Comparison of ENCODE assay signal across 8 cellular contexts in genomic region chr19:10105241-10106099, GRCh38. TPM values are rescaled to one million over a fixed set of nuclear protein-coding genes. Genes with fewer than 3 reads are reported as not detected.
DNase-seq lines count a peak whose midpoint lies in the region; ATAC-seq and TF ChIP-seq lines count a peak whose summit lies in the region.

No MANE protein-coding gene starts in this region.

- peak overlapping the region; percentile 70 for H3K4me3 ChIP-seq in RWPE2 (ENCODE audit: severe bottlenecking)
- peak overlapping the region; percentile 7 for H3K4me3 ChIP-seq in brain microvascular endothelial cell (ENCODE audit: low read depth, low read length)
- H3K4me3 ChIP-seq in psoas muscle, result peak overlapping the region; percentile 90

- H3K27me3 ChIP-seq in RWPE2 (ENCODE audit: insufficient read depth, poor library complexity, severe bottlenecking) (no peaks in the 10 kb centered on the region), brain microvascular endothelial cell (replicated peaks) (no peaks in the 10 kb centered on the region), psoas muscle (ENCODE audit: insufficient read depth in 3 of 3, low read length in 2 of 3) (no peaks in the 10 kb centered on the region)

- peaks cover 36% of the 10 kb centered on the region for H3K36me3 ChIP-seq in RWPE2 (ENCODE audit: low read depth)
- peaks cover 29% of the 10 kb centered on the region for H3K36me3 ChIP-seq in brain microvascular endothelial cell (replicated peaks)
- H3K36me3 ChIP-seq in psoas muscle (ENCODE audit: insufficient read depth in 1 of 2, low read depth in 1 of 2), result peaks cover 14 to 35% of the 10 kb centered on the region in 2 donors

- H3K9me3 ChIP-seq in RWPE2 (ENCODE audit: severe bottlenecking), result no peaks in the 10 kb centered on the region
- H3K9me3 ChIP-seq in psoas muscle, result no peaks in the 10 kb centered on the region

- intact Hi-C loops in psoas muscle (cut with DNase I), result no loop called here

- ATAC-seq in HG02571 (IDR thresholded peaks at IDR 0.05; ENCODE audit: unreplicated experiment) (peak; percentile 18), RWPE2 (ENCODE audit: low read depth) (no peak), psoas muscle (no peak), omental fat pad (ENCODE audit: low FRiP score) (no peak), left lobe of liver (no peak)

- H3K27ac ChIP-seq in C4-2B, result peak overlapping the region; percentile 92; the same call in 1 of the 2 replicates
- no peak overlapping the region for H3K27ac ChIP-seq in RWPE2 (ENCODE audit: poor library complexity, severe bottlenecking)
- no peak overlapping the region for H3K27ac ChIP-seq in brain microvascular endothelial cell
- peak overlapping the region; percentile 84 for H3K27ac ChIP-seq in psoas muscle

- no peak for DNase-seq in RWPE2 (ENCODE audit: low spot score)
- DNase-seq in brain microvascular endothelial cell, result no peak
- no peak for DNase-seq in psoas muscle
- DNase-seq in omental fat pad (ENCODE audit: low spot score), result no peak
- no peak for DNase-seq in left lobe of liver (ENCODE audit: low spot score)
- no peak for DNase-seq in ecto neural progenitor cell (ENCODE audit: low spot score)

- peaks cover 6% of the 10 kb centered on the region for H3K4me1 ChIP-seq in RWPE2 (ENCODE audit: insufficient read depth, poor library complexity, severe bottlenecking)
- H3K4me1 ChIP-seq in psoas muscle, result peaks cover 11% of the 10 kb centered on the region

- TF ChIP-seq CTCF in C4-2B (conservative IDR thresholded peaks at IDR 0.05) (no peak), RWPE2 (IDR thresholded peaks at IDR 0.05; ENCODE audit: poor library complexity, severe bottlenecking) (no peak), brain microvascular endothelial cell (IDR thresholded peaks at IDR 0.05; ENCODE audit: low read depth, low read length, missing control alignments) (no peak), psoas muscle (IDR thresholded peaks at IDR 0.05) (no peak), omental fat pad (IDR thresholded peaks at IDR 0.05) (no peak)

- in situ Hi-C loops in brain microvascular endothelial cell (cut with HindIII; ENCODE audit: low pct_ligation_motif_present, low sequenced_read_pairs), result no loop called here

- 34 to 47% (median 37%) methylated on average over 16 to 18 of the region's 18 CpGs for WGBS in psoas muscle, 3 donors

RNA-seq across cellular contexts. Expression of gene PPAN, which starts 0.7 kb away (rescaled TPM):
- total RNA-seq in psoas muscle, result 10 to 100 TPM; 29.3 to 70.6 (median 59.1) TPM
- polyA plus RNA-seq in psoas muscle, result 10 to 100 TPM; 48.4 to 93.4 (median 60.8) TPM
- total RNA-seq in omental fat pad, result 10 to 100 TPM; 25.0 to 79.7 (median 32.0) TPM
- 13.0 TPM for total RNA-seq in left lobe of liver

RNA-seq across cellular contexts. Expression of gene ANGPTL6, which starts 3.0 kb away (rescaled TPM):
- not detected for total RNA-seq in psoas muscle
- polyA plus RNA-seq in psoas muscle, result under 1 TPM in 2 of 3 donors, not detected in 1; 0.18 to 0.20 TPM
- total RNA-seq in omental fat pad, result under 1 TPM in 3 of 4 donors, not detected in 1; 0.31 to 0.84 (median 0.37) TPM
- total RNA-seq in left lobe of liver, result 17.9 TPM

RNA-seq across cellular contexts. Expression of gene P2RY11, which starts 6.0 kb away (rescaled TPM):
- total RNA-seq in psoas muscle (10 to 100 TPM; 11.0 to 18.5 (median 14.6) TPM), omental fat pad (10 to 100 TPM in 1 of 4 donors, 1 to 10 TPM in 3; 2.7 to 18.7 (median 4.7) TPM), left lobe of liver (6.6 TPM)
- polyA plus RNA-seq in psoas muscle, result 10 to 100 TPM in 1 of 3 donors, 1 to 10 TPM in 2; 4.0 to 15.7 (median 6.0) TPM

RNA-seq across cellular contexts. Expression of gene EIF3G, which starts 14.2 kb away (rescaled TPM):
- total RNA-seq in psoas muscle (100 to 1,000 TPM; 278 to 337 (median 305) TPM), omental fat pad (100 to 1,000 TPM; 223 to 282 (median 242) TPM), left lobe of liver (84.6 TPM)
- polyA plus RNA-seq in psoas muscle, result 100 to 1,000 TPM; 257 to 358 (median 311) TPM

RNA-seq across cellular contexts. Expression of gene SHFL, which starts 19.4 kb away (rescaled TPM):
- total RNA-seq in psoas muscle, result 1 to 10 TPM; 2.9 to 5.7 (median 4.0) TPM
- polyA plus RNA-seq in psoas muscle, result 1 to 10 TPM; 3.1 to 4.3 (median 3.4) TPM
- total RNA-seq in omental fat pad, result 10 to 100 TPM; 20.7 to 36.7 (median 27.7) TPM
- total RNA-seq in left lobe of liver, result 72.7 TPM

Comparison
In these comparisons a context has a peak if more than half of its experiments do, and no peak if none do; other contexts are left out.
1. H3K27ac ChIP-seq: peak in C4-2B (single experiment) and psoas muscle (single experiment); none in RWPE2 (single experiment) and brain microvascular endothelial cell (single experiment).
2. H3K4me3 ChIP-seq: peak in every context shown above with its lines; median percentile 90 in psoas muscle; 70 in RWPE2; 7 in brain microvascular endothelial cell.
3. RNA of gene ANGPTL6, which starts 3.0 kb away (total RNA-seq): 17.9 TPM in left lobe of liver (single experiment); 0.31 to 0.84 TPM in omental fat pad and not detected in psoas muscle; every median in the first group is over 10 times any median in the second.